Comparison of ENCODE assay signal across 1 cellular context in the genomic region with DNA sequence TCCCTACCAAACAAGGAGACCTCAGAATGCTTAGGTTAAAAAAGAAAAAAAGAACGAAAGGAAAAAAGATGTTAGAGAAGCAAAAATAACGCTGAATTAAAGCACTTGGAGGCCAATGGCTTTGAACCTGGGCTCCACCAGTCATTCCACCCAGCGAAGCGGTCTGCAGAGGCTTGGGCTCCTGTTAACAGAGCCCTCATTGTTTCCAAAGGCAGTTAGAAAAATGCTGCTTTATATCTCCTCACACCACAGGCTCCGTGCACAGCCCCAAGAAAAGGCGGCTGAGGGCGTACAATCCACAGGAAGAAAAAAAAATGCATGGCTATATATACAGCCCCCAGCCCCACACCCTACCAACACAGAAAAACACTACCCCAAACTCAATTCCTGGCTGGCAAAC.
TF ChIP-seq lines count a peak whose summit lies in the region.

No MANE protein-coding gene starts in this region.

TF ChIP-seq in WTC11, 78 proteins besides CTCF, POLR2A, EP300 and RAD21 (continued from another document):
- TF ChIP-seq, protein P1, sequence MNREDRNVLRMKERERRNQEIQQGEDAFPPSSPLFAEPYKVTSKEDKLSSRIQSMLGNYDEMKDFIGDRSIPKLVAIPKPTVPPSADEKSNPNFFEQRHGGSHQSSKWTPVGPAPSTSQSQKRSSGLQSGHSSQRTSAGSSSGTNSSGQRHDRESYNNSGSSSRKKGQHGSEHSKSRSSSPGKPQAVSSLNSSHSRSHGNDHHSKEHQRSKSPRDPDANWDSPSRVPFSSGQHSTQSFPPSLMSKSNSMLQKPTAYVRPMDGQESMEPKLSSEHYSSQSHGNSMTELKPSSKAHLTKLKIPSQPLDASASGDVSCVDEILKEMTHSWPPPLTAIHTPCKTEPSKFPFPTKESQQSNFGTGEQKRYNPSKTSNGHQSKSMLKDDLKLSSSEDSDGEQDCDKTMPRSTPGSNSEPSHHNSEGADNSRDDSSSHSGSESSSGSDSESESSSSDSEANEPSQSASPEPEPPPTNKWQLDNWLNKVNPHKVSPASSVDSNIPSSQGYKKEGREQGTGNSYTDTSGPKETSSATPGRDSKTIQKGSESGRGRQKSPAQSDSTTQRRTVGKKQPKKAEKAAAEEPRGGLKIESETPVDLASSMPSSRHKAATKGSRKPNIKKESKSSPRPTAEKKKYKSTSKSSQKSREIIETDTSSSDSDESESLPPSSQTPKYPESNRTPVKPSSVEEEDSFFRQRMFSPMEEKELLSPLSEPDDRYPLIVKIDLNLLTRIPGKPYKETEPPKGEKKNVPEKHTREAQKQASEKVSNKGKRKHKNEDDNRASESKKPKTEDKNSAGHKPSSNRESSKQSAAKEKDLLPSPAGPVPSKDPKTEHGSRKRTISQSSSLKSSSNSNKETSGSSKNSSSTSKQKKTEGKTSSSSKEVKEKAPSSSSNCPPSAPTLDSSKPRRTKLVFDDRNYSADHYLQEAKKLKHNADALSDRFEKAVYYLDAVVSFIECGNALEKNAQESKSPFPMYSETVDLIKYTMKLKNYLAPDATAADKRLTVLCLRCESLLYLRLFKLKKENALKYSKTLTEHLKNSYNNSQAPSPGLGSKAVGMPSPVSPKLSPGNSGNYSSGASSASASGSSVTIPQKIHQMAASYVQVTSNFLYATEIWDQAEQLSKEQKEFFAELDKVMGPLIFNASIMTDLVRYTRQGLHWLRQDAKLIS (CRISPR knock-in tag; IDR thresholded peaks at IDR 0.05; ENCODE audit: borderline replicate concordance), result no peak
